ENCODE assay signal across 13 cellular contexts in the genomic region with DNA sequence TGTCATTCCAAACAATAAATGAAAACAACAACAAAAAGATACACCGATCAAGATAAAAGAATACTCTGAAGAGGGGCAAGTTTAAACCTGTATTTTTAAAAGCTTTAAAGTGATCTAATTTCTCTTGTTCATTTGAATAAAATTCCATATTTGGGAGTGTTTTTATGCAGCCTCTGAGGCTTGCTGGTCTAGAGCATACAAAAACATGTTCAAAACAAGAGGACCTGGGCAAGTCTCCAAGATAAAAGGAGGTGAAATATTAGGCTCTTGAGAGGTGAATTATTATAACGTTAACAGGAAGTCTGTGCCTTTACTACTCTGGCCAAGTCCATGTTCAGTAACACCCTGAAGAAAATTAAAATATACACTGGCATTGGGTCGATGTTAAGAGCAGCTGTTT. TPM values are rescaled to one million over a fixed set of nuclear protein-coding genes. Genes with fewer than 3 reads are reported as not detected.
A peak's percentile ranks its signal among the peaks of the same experiment; 100 is the strongest.
DNase-seq lines count a peak whose midpoint lies in the region; ATAC-seq and TF ChIP-seq lines count a peak whose summit lies in the region.
"Had no signal": no experiment of that assay in that cellular context is flagged by ENCODE, and none has a peak within 500 bp of the region (broad histone marks: within the 10 kb centered on the region; RNA-seq: fewer than 3 reads in every experiment).

No MANE protein-coding gene starts in this region.

- no peaks in the 10 kb centered on the region for H3K27me3 ChIP-seq in heart right ventricle
- H3K27me3 ChIP-seq in muscle layer of colon (ENCODE audit: control insufficient read depth in 1 of 2, insufficient read depth in 2 of 2, low read length in 2 of 2), result no peaks in the 10 kb centered on the region
- no peaks in the 10 kb centered on the region for H3K27me3 ChIP-seq in uterus

- TF ChIP-seq POLR2A in uterus (IDR thresholded peaks at IDR 0.05), result no peak

- H3K27me3 Mint-ChIP-seq in MCF 10A (ENCODE audit: insufficient read depth, unreplicated experiment), result no peaks in the 10 kb centered on the region

- H3K9me3 Mint-ChIP-seq in MCF 10A (ENCODE audit: unreplicated experiment), result no peaks in the 10 kb centered on the region
- H3K9me3 Mint-ChIP-seq: T-helper 2 cell treated with Interferon-gamma antibody and Interleukin-4, amounts not matched to agents 5 μg/mL and 100 μg/mL, for 36 hours had no signal

- H3K36me3 ChIP-seq in heart right ventricle, result peaks cover 0 to 99% (median 14%) of the 10 kb centered on the region in 9 donors
- H3K36me3 ChIP-seq in muscle layer of colon (ENCODE audit: insufficient read depth, low read length), result peaks cover 10% of the 10 kb centered on the region
- H3K36me3 ChIP-seq in uterus, result no peaks in the 10 kb centered on the region

- peak in 1 of 8 donors; percentile 50 for ATAC-seq in heart right ventricle
- no peak for ATAC-seq in Right ventricle myocardium inferior

- CTCF ChIA-PET in MCF 10A (lab: Yijun Ruan, JAX), result interaction anchor here (0.6 to 2.4 kb wide), 7 partner anchors 9 to 609 kb away, joined by 3 to 10 read pairs (median 4); no protein-coding TSS in a partner anchor

- POLR2A ChIA-PET in MCF 10A (lab: Yijun Ruan, JAX), result interaction anchor here (0.7 to 3.0 kb wide), 14 partner anchors 9 to 357 kb away, joined by 3 to 41 read pairs (median 4); a partner anchor contains a TSS

- H3K9ac ChIP-seq in muscle layer of colon (ENCODE audit: low read length), result no peak overlapping the region

- 44 to 48% methylated on average over 3 of the region's 3 CpGs for WGBS in heart right ventricle, 2 donors

- intact Hi-C loops in heart right ventricle (cut with DNase I) (no loop called here), Right ventricle myocardium inferior (cut with DNase I) (no loop called here), MCF 10A (cut with micrococcal nuclease) (no loop called here), uterus (cut with DNase I; ENCODE audit: low total_unique reads) (no loop called here)

- DNase-seq in heart right ventricle (no peak), Right ventricle myocardium inferior (ENCODE audit: missing footprints) (no peak), MCF 10A (ENCODE audit: unreplicated experiment) (peak; percentile 70), uterus (peak in 1 of 2 donors; percentile 65), NAMALWA (ENCODE audit: low spot score) (no peak), NCI-H1092 (lab: John Stamatoyannopoulos, UW) (no peak), hippocampal formation (lab: John Stamatoyannopoulos, UW) (no peak)
- DNase-seq: amygdala; NCI-H1092 treated with DMSO at 0.1 percent for 48 hours; stimulated activated CD4-positive, alpha-beta T cell treated with anti-CD3 and anti-CD28 coated beads, Interleukin-4, amount 100 ng/mL, for 1 hour had no signal

- H3K9me3 ChIP-seq in heart right ventricle (no peaks in the 10 kb centered on the region), muscle layer of colon (ENCODE audit: low read length) (no peaks in the 10 kb centered on the region), uterus (no peaks in the 10 kb centered on the region)

- H3K4me1 Mint-ChIP-seq in MCF 10A (ENCODE audit: insufficient read depth, unreplicated experiment), result peaks cover 32% of the 10 kb centered on the region

- peak overlapping the region; percentile 31 for H3K4me3 Mint-ChIP-seq in MCF 10A (ENCODE audit: unreplicated experiment)
- H3K4me3 Mint-ChIP-seq: T-helper 2 cell treated with Interferon-gamma antibody and Interleukin-4, amounts not matched to agents 5 μg/mL and 100 μg/mL, for 36 hours had no signal

- H3K4me1 ChIP-seq in heart right ventricle (peaks cover 0 to 35% (median 11%) of the 10 kb centered on the region in 9 donors), muscle layer of colon (ENCODE audit: insufficient read depth, low read length) (peaks cover 29% of the 10 kb centered on the region), uterus (peaks cover 14 to 18% of the 10 kb centered on the region in 2 donors)

- peaks cover 86% of the 10 kb centered on the region for H3K36me3 Mint-ChIP-seq in MCF 10A (ENCODE audit: insufficient read depth, unreplicated experiment)

- no peak for TF ChIP-seq CTCF in heart right ventricle (IDR thresholded peaks at IDR 0.05)
- no peak for TF ChIP-seq CTCF in MCF 10A (IDR thresholded peaks at IDR 0.05; ENCODE audit: unreplicated experiment)
- TF ChIP-seq CTCF in uterus (IDR thresholded peaks at IDR 0.05), result no peak

- H3K27ac Mint-ChIP-seq in MCF 10A (ENCODE audit: low read depth, unreplicated experiment), result peak overlapping the region; percentile 95
- H3K27ac Mint-ChIP-seq: T-helper 2 cell treated with Interferon-gamma antibody and Interleukin-4, amounts not matched to agents 5 μg/mL and 100 μg/mL, for 36 hours had no signal

- no TSS peak for BruUV-seq in MCF 10A (replicated peaks; lab: Mats Ljungman, UMichigan)

- peak overlapping the region in 8 of 10 donors; percentile 35 to 75 (median 52) for H3K27ac ChIP-seq in heart right ventricle
- H3K27ac ChIP-seq in muscle layer of colon (ENCODE audit: low read depth, low read length), result peak overlapping the region; percentile 0
- peak overlapping the region; percentile 92 to 99 for H3K27ac ChIP-seq in uterus
- H3K27ac ChIP-seq: HL-60 had no signal

- H3K4me3 ChIP-seq in heart right ventricle (no peak overlapping the region), muscle layer of colon (ENCODE audit: low read depth in 1 of 2, low read length in 2 of 2) (no peak overlapping the region), uterus (peak overlapping the region in 1 of 2 donors; percentile 23)

RNA-seq across cellular contexts. Expression of a gene that starts 20.1 kb away (rescaled TPM):
- total RNA-seq in heart right ventricle (10 to 100 TPM in 8 of 10 donors, 1 to 10 TPM in 2; 7.3 to 17.7 (median 13.2) TPM), Right ventricle myocardium inferior (11.6 TPM), MCF 10A (2022) (32.3 and 43.5 TPM in 2 replicates), uterus (10 to 100 TPM; 11.8 to 31.0 (median 26.0) TPM)
- 1 to 10 TPM; 4.0 to 4.1 TPM for polyA plus RNA-seq in heart right ventricle

RNA-seq across cellular contexts. Expression of a gene that starts 39.8 kb away (rescaled TPM):
- total RNA-seq in heart right ventricle, result 10 to 100 TPM; 12.1 to 34.9 (median 13.9) TPM
- polyA plus RNA-seq in heart right ventricle, result 10 to 100 TPM; 30.1 to 42.9 TPM
- 12.8 TPM for total RNA-seq in Right ventricle myocardium inferior
- 16.8 and 22.2 TPM in 2 replicates for total RNA-seq in MCF 10A (2022)
- 100 to 1,000 TPM in 1 of 4 donors, 10 to 100 TPM in 2, 1 to 10 TPM in 1; 8.3 to 105 (median 48.7) TPM for total RNA-seq in uterus

Comparison
In these comparisons a context has a peak if more than half of its experiments do, and no peak if none do; other contexts are left out.
1. H3K27ac ChIP-seq: peak in every context shown above with its lines; median percentile 96 in uterus; 52 in heart right ventricle; 0 in muscle layer of colon.